ENCODE assay signal across 1 cellular context in the genomic region with DNA sequence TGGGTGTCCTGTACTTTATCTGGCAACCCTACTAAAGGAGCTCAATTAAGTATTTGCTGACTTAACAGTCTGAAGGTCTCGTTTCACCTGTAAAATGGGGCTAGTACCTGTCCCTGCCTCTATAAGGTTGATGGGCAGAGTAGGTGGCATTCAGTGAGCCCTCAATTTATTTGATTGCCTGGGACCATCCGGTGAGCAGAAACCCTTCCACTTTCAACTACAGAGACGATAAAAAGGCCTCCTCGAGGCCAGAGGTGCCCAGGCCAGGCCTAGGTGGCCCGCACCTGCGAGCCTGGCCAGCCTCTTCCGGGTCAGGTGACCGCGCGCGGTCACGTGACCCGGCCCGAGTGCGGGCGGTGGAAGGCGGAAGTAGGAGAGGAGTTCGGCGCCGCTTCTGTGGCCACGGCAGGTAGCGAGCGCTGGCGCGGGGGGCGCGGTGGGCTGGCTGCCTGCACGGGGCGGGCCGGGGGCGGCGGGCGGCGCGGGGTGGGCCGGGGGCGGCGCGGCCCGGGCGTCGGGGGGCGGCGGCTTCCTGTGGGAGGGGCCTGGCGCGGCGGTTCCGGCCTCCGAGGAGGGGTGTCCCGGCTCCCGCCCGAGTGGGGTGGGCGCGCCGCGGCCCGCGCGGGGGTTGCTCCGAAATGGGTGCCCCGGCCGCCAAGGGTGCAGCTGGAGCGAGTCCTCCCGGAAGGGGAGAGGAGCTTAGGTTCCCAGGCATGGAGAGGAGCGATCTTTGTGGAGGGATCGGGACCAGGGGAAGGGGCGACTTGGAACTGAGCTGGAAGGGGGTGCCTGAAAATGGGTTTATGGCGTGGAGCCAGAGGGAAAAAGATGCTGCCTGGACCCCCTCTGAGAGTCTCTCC.
A peak's percentile ranks its signal among the peaks of the same experiment; 100 is the strongest.
TF ChIP-seq lines count a peak whose summit lies in the region.

A gene (plus strand): TSS at position 350 of the 860 bp plus-strand sequence. CDS start 24,679 bp downstream, outside the sequence.

TF ChIP-seq in K562, 482 proteins besides CTCF, POLR2A, EP300 and RAD21 (continued from another document and continues in another):
- TF ChIP-seq, protein P1, sequence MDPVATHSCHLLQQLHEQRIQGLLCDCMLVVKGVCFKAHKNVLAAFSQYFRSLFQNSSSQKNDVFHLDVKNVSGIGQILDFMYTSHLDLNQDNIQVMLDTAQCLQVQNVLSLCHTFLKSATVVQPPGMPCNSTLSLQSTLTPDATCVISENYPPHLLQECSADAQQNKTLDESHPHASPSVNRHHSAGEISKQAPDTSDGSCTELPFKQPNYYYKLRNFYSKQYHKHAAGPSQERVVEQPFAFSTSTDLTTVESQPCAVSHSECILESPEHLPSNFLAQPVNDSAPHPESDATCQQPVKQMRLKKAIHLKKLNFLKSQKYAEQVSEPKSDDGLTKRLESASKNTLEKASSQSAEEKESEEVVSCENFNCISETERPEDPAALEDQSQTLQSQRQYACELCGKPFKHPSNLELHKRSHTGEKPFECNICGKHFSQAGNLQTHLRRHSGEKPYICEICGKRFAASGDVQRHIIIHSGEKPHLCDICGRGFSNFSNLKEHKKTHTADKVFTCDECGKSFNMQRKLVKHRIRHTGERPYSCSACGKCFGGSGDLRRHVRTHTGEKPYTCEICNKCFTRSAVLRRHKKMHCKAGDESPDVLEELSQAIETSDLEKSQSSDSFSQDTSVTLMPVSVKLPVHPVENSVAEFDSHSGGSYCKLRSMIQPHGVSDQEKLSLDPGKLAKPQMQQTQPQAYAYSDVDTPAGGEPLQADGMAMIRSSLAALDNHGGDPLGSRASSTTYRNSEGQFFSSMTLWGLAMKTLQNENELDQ (CRISPR knock-in tag; IDR thresholded peaks at IDR 0.05; ENCODE audit: borderline replicate concordance) = no peak
- TF ChIP-seq ZNF436 (CRISPR knock-in tag; IDR thresholded peaks at IDR 0.05) (no peak), BRD4 (IDR thresholded peaks at IDR 0.05) (peak; percentile 82; the same call in 1 of the 2 replicates), EP400 (IDR thresholded peaks at IDR 0.05) (peak; percentile 86), HNRNPLL (IDR thresholded peaks at IDR 0.05; ENCODE audit: low read depth, low read length, poor library complexity, severe bottlenecking) (peak; percentile 19), SIN3A (IDR thresholded peaks at IDR 0.05; ENCODE audit: borderline replicate concordance in 2 of 2, control insufficient read depth in 1 of 2, low read depth in 2 of 2, low read length in 2 of 2) (peak; percentile 91 to 97; a peak in 3 of 4 replicates), ZNF324 (CRISPR knock-in tag; IDR thresholded peaks at IDR 0.05) (no peak), CBX3 (IDR thresholded peaks at IDR 0.05; ENCODE audit: borderline replicate concordance in 1 of 2, low read length in 2 of 2) (no peak), ARID1B (IDR thresholded peaks at IDR 0.05) (peak; percentile 23; the same call in 1 of the 2 replicates), MED1 (CRISPR knock-in tag; IDR thresholded peaks at IDR 0.05; ENCODE audit: borderline replicate concordance) (no peak), SAP30 (IDR thresholded peaks at IDR 0.05; ENCODE audit: borderline replicate concordance, insufficient read depth, low read depth, low read length, poor library complexity, severe bottlenecking) (peak; percentile 72), SMAD4 (CRISPR knock-in tag; conservative IDR thresholded peaks at IDR 0.05) (peak; percentile 41), FUS (optimal IDR thresholded peaks at IDR 0.05; ENCODE audit: low read depth, low read length) (no peak), HDAC3 (IDR thresholded peaks at IDR 0.05; ENCODE audit: borderline replicate concordance, partially characterized antibody) (peak; percentile 40), ZNF3 (CRISPR knock-in tag; IDR thresholded peaks at IDR 0.05) (no peak), ETV5 (CRISPR knock-in tag; IDR thresholded peaks at IDR 0.05; ENCODE audit: low read depth) (no peak), RBM17 (IDR thresholded peaks at IDR 0.05; ENCODE audit: borderline replicate concordance, low read depth, low read length) (no peak), PHF8 (IDR thresholded peaks at IDR 0.05; ENCODE audit: borderline replicate concordance, low read length) (peak; percentile 92), CXXC5 (CRISPR knock-in tag; IDR thresholded peaks at IDR 0.05) (peak; percentile 96), ZEB2 (IDR thresholded peaks at IDR 0.05) (peak; percentile 76), SREBF2 (CRISPR knock-in tag; IDR thresholded peaks at IDR 0.05) (no peak), BRF1 (IDR thresholded peaks at IDR 0.05; ENCODE audit: borderline replicate concordance, extremely low read depth, insufficient read length) (no peak), RB1 (IDR thresholded peaks at IDR 0.05; ENCODE audit: low read depth) (peak; percentile 50; the same call in 1 of the 2 replicates), TAF7 (tag; IDR thresholded peaks at IDR 0.05) (no peak), NFRKB (IDR thresholded peaks at IDR 0.05; ENCODE audit: low read depth) (peak; percentile 60; the same call in 1 of the 2 replicates)
- TF ChIP-seq, protein P2, sequence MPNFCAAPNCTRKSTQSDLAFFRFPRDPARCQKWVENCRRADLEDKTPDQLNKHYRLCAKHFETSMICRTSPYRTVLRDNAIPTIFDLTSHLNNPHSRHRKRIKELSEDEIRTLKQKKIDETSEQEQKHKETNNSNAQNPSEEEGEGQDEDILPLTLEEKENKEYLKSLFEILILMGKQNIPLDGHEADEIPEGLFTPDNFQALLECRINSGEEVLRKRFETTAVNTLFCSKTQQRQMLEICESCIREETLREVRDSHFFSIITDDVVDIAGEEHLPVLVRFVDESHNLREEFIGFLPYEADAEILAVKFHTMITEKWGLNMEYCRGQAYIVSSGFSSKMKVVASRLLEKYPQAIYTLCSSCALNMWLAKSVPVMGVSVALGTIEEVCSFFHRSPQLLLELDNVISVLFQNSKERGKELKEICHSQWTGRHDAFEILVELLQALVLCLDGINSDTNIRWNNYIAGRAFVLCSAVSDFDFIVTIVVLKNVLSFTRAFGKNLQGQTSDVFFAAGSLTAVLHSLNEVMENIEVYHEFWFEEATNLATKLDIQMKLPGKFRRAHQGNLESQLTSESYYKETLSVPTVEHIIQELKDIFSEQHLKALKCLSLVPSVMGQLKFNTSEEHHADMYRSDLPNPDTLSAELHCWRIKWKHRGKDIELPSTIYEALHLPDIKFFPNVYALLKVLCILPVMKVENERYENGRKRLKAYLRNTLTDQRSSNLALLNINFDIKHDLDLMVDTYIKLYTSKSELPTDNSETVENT (CRISPR knock-in tag; IDR thresholded peaks at IDR 0.05) = no peak
- TF ChIP-seq, protein P3, sequence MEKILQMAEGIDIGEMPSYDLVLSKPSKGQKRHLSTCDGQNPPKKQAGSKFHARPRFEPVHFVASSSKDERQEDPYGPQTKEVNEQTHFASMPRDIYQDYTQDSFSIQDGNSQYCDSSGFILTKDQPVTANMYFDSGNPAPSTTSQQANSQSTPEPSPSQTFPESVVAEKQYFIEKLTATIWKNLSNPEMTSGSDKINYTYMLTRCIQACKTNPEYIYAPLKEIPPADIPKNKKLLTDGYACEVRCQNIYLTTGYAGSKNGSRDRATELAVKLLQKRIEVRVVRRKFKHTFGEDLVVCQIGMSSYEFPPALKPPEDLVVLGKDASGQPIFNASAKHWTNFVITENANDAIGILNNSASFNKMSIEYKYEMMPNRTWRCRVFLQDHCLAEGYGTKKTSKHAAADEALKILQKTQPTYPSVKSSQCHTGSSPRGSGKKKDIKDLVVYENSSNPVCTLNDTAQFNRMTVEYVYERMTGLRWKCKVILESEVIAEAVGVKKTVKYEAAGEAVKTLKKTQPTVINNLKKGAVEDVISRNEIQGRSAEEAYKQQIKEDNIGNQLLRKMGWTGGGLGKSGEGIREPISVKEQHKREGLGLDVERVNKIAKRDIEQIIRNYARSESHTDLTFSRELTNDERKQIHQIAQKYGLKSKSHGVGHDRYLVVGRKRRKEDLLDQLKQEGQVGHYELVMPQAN (IDR thresholded peaks at IDR 0.05; ENCODE audit: borderline replicate concordance) = peak; percentile 61
- TF ChIP-seq, protein P4, sequence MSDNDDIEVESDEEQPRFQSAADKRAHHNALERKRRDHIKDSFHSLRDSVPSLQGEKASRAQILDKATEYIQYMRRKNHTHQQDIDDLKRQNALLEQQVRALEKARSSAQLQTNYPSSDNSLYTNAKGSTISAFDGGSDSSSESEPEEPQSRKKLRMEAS (CRISPR knock-in tag; IDR thresholded peaks at IDR 0.05) = peak; percentile 45; the same call in 1 of the 2 replicates
- TF ChIP-seq, protein P5, sequence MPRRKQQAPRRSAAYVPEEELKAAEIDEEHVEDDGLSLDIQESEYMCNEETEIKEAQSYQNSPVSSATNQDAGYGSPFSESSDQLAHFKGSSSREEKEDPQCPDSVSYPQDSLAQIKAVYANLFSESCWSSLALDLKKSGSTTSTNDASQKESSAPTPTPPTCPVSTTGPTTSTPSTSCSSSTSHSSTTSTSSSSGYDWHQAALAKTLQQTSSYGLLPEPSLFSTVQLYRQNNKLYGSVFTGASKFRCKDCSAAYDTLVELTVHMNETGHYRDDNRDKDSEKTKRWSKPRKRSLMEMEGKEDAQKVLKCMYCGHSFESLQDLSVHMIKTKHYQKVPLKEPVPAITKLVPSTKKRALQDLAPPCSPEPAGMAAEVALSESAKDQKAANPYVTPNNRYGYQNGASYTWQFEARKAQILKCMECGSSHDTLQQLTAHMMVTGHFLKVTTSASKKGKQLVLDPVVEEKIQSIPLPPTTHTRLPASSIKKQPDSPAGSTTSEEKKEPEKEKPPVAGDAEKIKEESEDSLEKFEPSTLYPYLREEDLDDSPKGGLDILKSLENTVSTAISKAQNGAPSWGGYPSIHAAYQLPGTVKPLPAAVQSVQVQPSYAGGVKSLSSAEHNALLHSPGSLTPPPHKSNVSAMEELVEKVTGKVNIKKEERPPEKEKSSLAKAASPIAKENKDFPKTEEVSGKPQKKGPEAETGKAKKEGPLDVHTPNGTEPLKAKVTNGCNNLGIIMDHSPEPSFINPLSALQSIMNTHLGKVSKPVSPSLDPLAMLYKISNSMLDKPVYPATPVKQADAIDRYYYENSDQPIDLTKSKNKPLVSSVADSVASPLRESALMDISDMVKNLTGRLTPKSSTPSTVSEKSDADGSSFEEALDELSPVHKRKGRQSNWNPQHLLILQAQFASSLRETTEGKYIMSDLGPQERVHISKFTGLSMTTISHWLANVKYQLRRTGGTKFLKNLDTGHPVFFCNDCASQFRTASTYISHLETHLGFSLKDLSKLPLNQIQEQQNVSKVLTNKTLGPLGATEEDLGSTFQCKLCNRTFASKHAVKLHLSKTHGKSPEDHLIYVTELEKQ (CRISPR knock-in tag; IDR thresholded peaks at IDR 0.05) = no peak
- TF ChIP-seq, protein P6, sequence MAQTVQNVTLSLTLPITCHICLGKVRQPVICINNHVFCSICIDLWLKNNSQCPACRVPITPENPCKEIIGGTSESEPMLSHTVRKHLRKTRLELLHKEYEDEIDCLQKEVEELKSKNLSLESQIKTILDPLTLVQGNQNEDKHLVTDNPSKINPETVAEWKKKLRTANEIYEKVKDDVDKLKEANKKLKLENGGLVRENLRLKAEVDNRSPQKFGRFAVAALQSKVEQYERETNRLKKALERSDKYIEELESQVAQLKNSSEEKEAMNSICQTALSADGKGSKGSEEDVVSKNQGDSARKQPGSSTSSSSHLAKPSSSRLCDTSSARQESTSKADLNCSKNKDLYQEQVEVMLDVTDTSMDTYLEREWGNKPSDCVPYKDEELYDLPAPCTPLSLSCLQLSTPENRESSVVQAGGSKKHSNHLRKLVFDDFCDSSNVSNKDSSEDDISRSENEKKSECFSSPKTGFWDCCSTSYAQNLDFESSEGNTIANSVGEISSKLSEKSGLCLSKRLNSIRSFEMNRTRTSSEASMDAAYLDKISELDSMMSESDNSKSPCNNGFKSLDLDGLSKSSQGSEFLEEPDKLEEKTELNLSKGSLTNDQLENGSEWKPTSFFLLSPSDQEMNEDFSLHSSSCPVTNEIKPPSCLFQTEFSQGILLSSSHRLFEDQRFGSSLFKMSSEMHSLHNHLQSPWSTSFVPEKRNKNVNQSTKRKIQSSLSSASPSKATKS (CRISPR knock-in tag; IDR thresholded peaks at IDR 0.05) = no peak
- TF ChIP-seq, protein P7, sequence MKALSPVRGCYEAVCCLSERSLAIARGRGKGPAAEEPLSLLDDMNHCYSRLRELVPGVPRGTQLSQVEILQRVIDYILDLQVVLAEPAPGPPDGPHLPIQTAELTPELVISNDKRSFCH (CRISPR knock-in tag; IDR thresholded peaks at IDR 0.05) = no peak
- TF ChIP-seq, protein P7 (tag; IDR thresholded peaks at IDR 0.05) = 0 out of 2 replicates have a peak, but pooled peaks have one; percentile 28
- TF ChIP-seq, protein P8, sequence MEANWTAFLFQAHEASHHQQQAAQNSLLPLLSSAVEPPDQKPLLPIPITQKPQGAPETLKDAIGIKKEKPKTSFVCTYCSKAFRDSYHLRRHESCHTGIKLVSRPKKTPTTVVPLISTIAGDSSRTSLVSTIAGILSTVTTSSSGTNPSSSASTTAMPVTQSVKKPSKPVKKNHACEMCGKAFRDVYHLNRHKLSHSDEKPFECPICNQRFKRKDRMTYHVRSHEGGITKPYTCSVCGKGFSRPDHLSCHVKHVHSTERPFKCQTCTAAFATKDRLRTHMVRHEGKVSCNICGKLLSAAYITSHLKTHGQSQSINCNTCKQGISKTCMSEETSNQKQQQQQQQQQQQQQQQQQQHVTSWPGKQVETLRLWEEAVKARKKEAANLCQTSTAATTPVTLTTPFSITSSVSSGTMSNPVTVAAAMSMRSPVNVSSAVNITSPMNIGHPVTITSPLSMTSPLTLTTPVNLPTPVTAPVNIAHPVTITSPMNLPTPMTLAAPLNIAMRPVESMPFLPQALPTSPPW (CRISPR knock-in tag; IDR thresholded peaks at IDR 0.05) = peak; percentile 87
- TF ChIP-seq, protein P9, sequence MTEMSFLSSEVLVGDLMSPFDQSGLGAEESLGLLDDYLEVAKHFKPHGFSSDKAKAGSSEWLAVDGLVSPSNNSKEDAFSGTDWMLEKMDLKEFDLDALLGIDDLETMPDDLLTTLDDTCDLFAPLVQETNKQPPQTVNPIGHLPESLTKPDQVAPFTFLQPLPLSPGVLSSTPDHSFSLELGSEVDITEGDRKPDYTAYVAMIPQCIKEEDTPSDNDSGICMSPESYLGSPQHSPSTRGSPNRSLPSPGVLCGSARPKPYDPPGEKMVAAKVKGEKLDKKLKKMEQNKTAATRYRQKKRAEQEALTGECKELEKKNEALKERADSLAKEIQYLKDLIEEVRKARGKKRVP (CRISPR knock-in tag; IDR thresholded peaks at IDR 0.05) = peak; percentile 36; the same call in 1 of the 2 replicates
- TF ChIP-seq, protein P10, sequence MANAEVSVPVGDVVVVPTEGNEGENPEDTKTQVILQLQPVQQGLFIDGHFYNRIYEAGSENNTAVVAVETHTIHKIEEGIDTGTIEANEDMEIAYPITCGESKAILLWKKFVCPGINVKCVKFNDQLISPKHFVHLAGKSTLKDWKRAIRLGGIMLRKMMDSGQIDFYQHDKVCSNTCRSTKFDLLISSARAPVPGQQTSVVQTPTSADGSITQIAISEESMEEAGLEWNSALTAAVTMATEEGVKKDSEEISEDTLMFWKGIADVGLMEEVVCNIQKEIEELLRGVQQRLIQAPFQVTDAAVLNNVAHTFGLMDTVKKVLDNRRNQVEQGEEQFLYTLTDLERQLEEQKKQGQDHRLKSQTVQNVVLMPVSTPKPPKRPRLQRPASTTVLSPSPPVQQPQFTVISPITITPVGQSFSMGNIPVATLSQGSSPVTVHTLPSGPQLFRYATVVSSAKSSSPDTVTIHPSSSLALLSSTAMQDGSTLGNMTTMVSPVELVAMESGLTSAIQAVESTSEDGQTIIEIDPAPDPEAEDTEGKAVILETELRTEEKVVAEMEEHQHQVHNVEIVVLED (CRISPR knock-in tag; IDR thresholded peaks at IDR 0.05) = peak; percentile 63; the same call in 1 of the 2 replicates
